In the genomic region with DNA sequence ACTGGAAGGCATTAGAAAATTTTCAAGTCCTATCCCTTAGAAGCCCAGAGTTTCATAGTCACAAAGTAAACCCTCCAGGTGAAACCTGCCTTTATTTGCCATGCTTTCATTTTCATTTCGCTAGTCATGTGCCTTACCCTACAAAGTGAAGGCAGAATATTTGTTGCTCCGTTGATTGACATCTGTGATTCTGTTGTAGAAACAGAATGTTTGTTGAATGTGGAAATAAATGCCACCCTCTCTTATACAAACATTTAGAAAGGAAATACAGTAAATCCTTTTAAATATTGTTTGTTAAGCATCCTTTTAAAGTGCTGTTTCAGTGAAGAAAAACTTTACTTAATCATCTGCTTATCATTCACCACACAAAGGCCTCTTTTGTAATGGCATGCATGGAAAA, we compare ENCODE assay signal across 15 cellular contexts. TPM values are rescaled to one million over a fixed set of nuclear protein-coding genes. Genes with fewer than 3 reads are reported as not detected.
DNase-seq lines count a peak whose midpoint lies in the region; ATAC-seq and TF ChIP-seq lines count a peak whose summit lies in the region.
"Had no signal": no experiment of that assay in that cellular context is flagged by ENCODE, and none has a peak within 500 bp of the region (broad histone marks: within the 10 kb centered on the region; RNA-seq: fewer than 3 reads in every experiment).

No MANE protein-coding gene starts in this region.

- H4K91ac ChIP-seq in neuronal stem cell (ENCODE audit: low read depth, low read length, poor library complexity): no peak overlapping the region

- no peaks in the 10 kb centered on the region for H3K9me2 ChIP-seq in Loucy (replicated peaks; ENCODE audit: low read depth, low read length)

- no peak overlapping the region for H3K9ac ChIP-seq in Loucy (ENCODE audit: low read depth, low read length, poor library complexity, severe bottlenecking)
- H3K9ac ChIP-seq in duodenal mucosa (ENCODE audit: low read depth in 1 of 2, low read length in 2 of 2): peak overlapping the region in 1 of 2 donors; percentile 59
- no peak overlapping the region for H3K9ac ChIP-seq in neuronal stem cell (ENCODE audit: low read depth, low read length, poor library complexity)

- TF ChIP-seq CTCF in Loucy (conservative IDR thresholded peaks at IDR 0.05; ENCODE audit: low read length): no peak
- no peak for TF ChIP-seq CTCF in prostate gland (IDR thresholded peaks at IDR 0.05)

- no peaks in the 10 kb centered on the region for H3K79me1 ChIP-seq in neuronal stem cell (ENCODE audit: low read depth, low read length)

- no peaks in the 10 kb centered on the region for H3K27me3 Mint-ChIP-seq in activated CD4-positive, alpha-beta T cell treated with anti-CD3 and anti-CD28 coated beads for 36 hours
- H3K27me3 Mint-ChIP-seq: brain had no signal

- H2BK120ac ChIP-seq in neuronal stem cell (ENCODE audit: low read depth, low read length): no peak overlapping the region

- H3K36me3 Mint-ChIP-seq in activated CD4-positive, alpha-beta T cell treated with anti-CD3 and anti-CD28 coated beads for 36 hours (ENCODE audit: low read depth): no peaks in the 10 kb centered on the region
- H3K36me3 Mint-ChIP-seq: brain had no signal

- H3K4me3 Mint-ChIP-seq in activated CD4-positive, alpha-beta T cell treated with anti-CD3 and anti-CD28 coated beads for 36 hours: no peak overlapping the region
- H3K4me3 Mint-ChIP-seq: brain, IgD-negative memory B cell had no signal

- no peaks in the 10 kb centered on the region for H3F3A ChIP-seq in Loucy (ENCODE audit: low read depth)

- H3K9me3 ChIP-seq in Loucy (ENCODE audit: insufficient read depth, low read depth, low read length): no peaks in the 10 kb centered on the region
- no peaks in the 10 kb centered on the region for H3K9me3 ChIP-seq in duodenal mucosa (ENCODE audit: control insufficient read depth in 1 of 2, low read length in 2 of 2)
- H3K9me3 ChIP-seq in prostate gland: no peaks in the 10 kb centered on the region
- no peaks in the 10 kb centered on the region for H3K9me3 ChIP-seq in neuronal stem cell (replicated peaks in 1 of 2; ENCODE audit: control insufficient read depth in 2 of 2, insufficient read depth in 1 of 2, low read depth in 1 of 2, low read length in 2 of 2)
- H3K9me3 ChIP-seq: thoracic aorta had no signal

- no peak overlapping the region for H2BK15ac ChIP-seq in neuronal stem cell (ENCODE audit: low read length)

- no peak overlapping the region for H3K23ac ChIP-seq in neuronal stem cell (ENCODE audit: low read depth, low read length, poor library complexity)

- peak overlapping the region; percentile 9; the same call in 1 of the 2 replicates for H2AFZ ChIP-seq in Loucy (ENCODE audit: low read length)
- no peak overlapping the region for H2AFZ ChIP-seq in neuronal stem cell (ENCODE audit: low read length)

- peak overlapping the region; percentile 11 for H3K4me2 ChIP-seq in Loucy (ENCODE audit: low read depth, low read length, poor library complexity, severe bottlenecking)
- H3K4me2 ChIP-seq in neuronal stem cell (ENCODE audit: insufficient read depth, low read length, poor library complexity, severe bottlenecking): no peak overlapping the region

- WGBS in prostate gland: 37% methylated on average over 2 of the region's 2 CpGs
- no CpG with 5 or more reads among the region's 2 CpGs for WGBS in neuronal stem cell (ENCODE audit: extremely low coverage in 2 of 2, insufficient read length in 2 of 2, insufficient replicate concordance in 1 of 2), 2 donors

- peaks cover 5% of the 10 kb centered on the region for H3K4me1 Mint-ChIP-seq in activated CD4-positive, alpha-beta T cell treated with anti-CD3 and anti-CD28 coated beads for 36 hours
- H3K4me1 Mint-ChIP-seq: brain had no signal

- no peak for TF ChIP-seq POLR2A in prostate gland (IDR thresholded peaks at IDR 0.05)

- no peak overlapping the region for H4K8ac ChIP-seq in neuronal stem cell (ENCODE audit: low read depth, low read length)

- CTCF ChIA-PET in activated CD4-positive, alpha-beta T cell treated with anti-CD3 and anti-CD28 coated beads for 36 hours (lab: Charles Lee): no interaction called here

- no peak overlapping the region for H2BK12ac ChIP-seq in neuronal stem cell (ENCODE audit: low read length)

- H3K27ac ChIP-seq in duodenal mucosa (ENCODE audit: low read depth, low read length): no peak overlapping the region
- H3K27ac ChIP-seq in prostate gland: peak overlapping the region; percentile 44 to 53
- no peak overlapping the region for H3K27ac ChIP-seq in neuronal stem cell (replicated peaks; ENCODE audit: low read length)
- H3K27ac ChIP-seq: thoracic aorta had no signal

- H3K18ac ChIP-seq in neuronal stem cell (ENCODE audit: low read length): no peak overlapping the region

- peak overlapping the region; percentile 39 for H3K27ac Mint-ChIP-seq in activated CD4-positive, alpha-beta T cell treated with anti-CD3 and anti-CD28 coated beads for 36 hours
- H3K27ac Mint-ChIP-seq: brain, IgD-negative memory B cell had no signal

- no peaks in the 10 kb centered on the region for H3K9me3 Mint-ChIP-seq in activated CD4-positive, alpha-beta T cell treated with anti-CD3 and anti-CD28 coated beads for 36 hours (ENCODE audit: low read depth)
- H3K9me3 Mint-ChIP-seq: brain, IgD-negative memory B cell had no signal

- no peaks in the 10 kb centered on the region for H3K79me2 ChIP-seq in Loucy (ENCODE audit: insufficient read depth, low read length)

- H2BK5ac ChIP-seq in neuronal stem cell (ENCODE audit: low read length): no peak overlapping the region

- H4K20me1 ChIP-seq in Loucy (ENCODE audit: insufficient read depth, low read length, poor library complexity, severe bottlenecking): no peaks in the 10 kb centered on the region

- no peak overlapping the region for H3K14ac ChIP-seq in neuronal stem cell (ENCODE audit: low read length)

- intact Hi-C loops in activated CD4-positive, alpha-beta T cell treated with anti-CD3 and anti-CD28 coated beads for 36 hours (cut with DNase I, micrococcal nuclease): loop anchor here in 1 of 2 experiments (10.0 kb wide), 1 partner anchor 397 kb away; no protein-coding TSS in a partner anchor
- intact Hi-C loops in prostate gland (cut with DNase I): no loop called here

- no peak for ATAC-seq in activated CD4-positive, alpha-beta T cell treated with anti-CD3 and anti-CD28 coated beads for 36 hours
- ATAC-seq: sciatic nerve had no signal

- no peak overlapping the region for H2AK5ac ChIP-seq in neuronal stem cell (ENCODE audit: low read depth, low read length)

- no peak for DNase-seq in activated CD4-positive, alpha-beta T cell treated with anti-CD3 and anti-CD28 coated beads for 36 hours
- no peak for DNase-seq in activated CD4-positive, alpha-beta T cell treated with anti-CD3 and anti-CD28 coated beads for 4 hours
- peak; percentile 33 for DNase-seq in prostate gland (ENCODE audit: low spot score)
- DNase-seq in HUDEP-2 (lab: John Stamatoyannopoulos, UW; ENCODE audit: unreplicated experiment in 76 of 76): no peak
- DNase-seq in DMS 273 treated with DMSO at 0.1 percent for 48 hours (lab: John Stamatoyannopoulos, UW): no peak
- DNase-seq in neuronal stem cell (ENCODE audit: low spot score): no peak
- DNase-seq: activated T-cell treated with anti-CD3 and anti-CD28 coated beads for 4 hours, DMS79, NCI-H2081 treated with DMSO at 0.1 percent for 48 hours had no signal

- H3K4ac ChIP-seq in neuronal stem cell (ENCODE audit: low read length): no peak overlapping the region

- peaks cover 7% of the 10 kb centered on the region for H3K4me1 ChIP-seq in Loucy (ENCODE audit: insufficient read depth, low read length, poor library complexity, severe bottlenecking)
- peaks cover 11 to 21% of the 10 kb centered on the region in 2 donors for H3K4me1 ChIP-seq in duodenal mucosa (ENCODE audit: control insufficient read depth in 1 of 2, insufficient read depth in 2 of 2, low read length in 2 of 2)
- peaks cover 2% of the 10 kb centered on the region for H3K4me1 ChIP-seq in prostate gland (replicated peaks)
- H3K4me1 ChIP-seq in neuronal stem cell (ENCODE audit: control insufficient read depth in 2 of 2, insufficient read depth in 1 of 2, low read depth in 1 of 2, low read length in 2 of 2): no peaks in the 10 kb centered on the region

- H3K27me3 ChIP-seq in Loucy (ENCODE audit: insufficient read depth, low read length, poor library complexity, severe bottlenecking): no peaks in the 10 kb centered on the region
- no peaks in the 10 kb centered on the region for H3K27me3 ChIP-seq in duodenal mucosa (ENCODE audit: control insufficient read depth in 1 of 2, insufficient read depth in 2 of 2, low read length in 2 of 2)
- no peaks in the 10 kb centered on the region for H3K27me3 ChIP-seq in prostate gland (replicated peaks; ENCODE audit: insufficient read depth)
- no peaks in the 10 kb centered on the region for H3K27me3 ChIP-seq in neuronal stem cell (ENCODE audit: control insufficient read depth in 3 of 3, insufficient read depth in 3 of 3, low read depth in 1 of 3, low read length in 3 of 3)

- H3K36me3 ChIP-seq in Loucy (ENCODE audit: insufficient read depth, low read length): no peaks in the 10 kb centered on the region
- no peaks in the 10 kb centered on the region for H3K36me3 ChIP-seq in duodenal mucosa (ENCODE audit: control insufficient read depth in 1 of 2, insufficient read depth in 2 of 2, low read length in 2 of 2)
- no peaks in the 10 kb centered on the region for H3K36me3 ChIP-seq in prostate gland
- no peaks in the 10 kb centered on the region for H3K36me3 ChIP-seq in neuronal stem cell (replicated peaks in 1 of 2; ENCODE audit: control insufficient read depth in 2 of 2, insufficient read depth in 2 of 2, low read length in 2 of 2)
- H3K36me3 ChIP-seq: thoracic aorta had no signal

- POLR2A ChIA-PET in activated CD4-positive, alpha-beta T cell treated with anti-CD3 and anti-CD28 coated beads for 36 hours (lab: Charles Lee): no interaction called here

- H3K4me3 ChIP-seq in Loucy (ENCODE audit: low read length, poor library complexity, severe bottlenecking): no peak overlapping the region
- peak overlapping the region; percentile 42 to 57 for H3K4me3 ChIP-seq in duodenal mucosa (ENCODE audit: low read depth in 1 of 2, low read length in 2 of 2)
- H3K4me3 ChIP-seq in prostate gland: no peak overlapping the region
- no peak overlapping the region for H3K4me3 ChIP-seq in neuronal stem cell (ENCODE audit: low read length in 2 of 2)
- H3K4me3 ChIP-seq: thoracic aorta had no signal

RNA-seq across cellular contexts. Expression of gene CAST, which starts 34.4 kb away (rescaled TPM):
- total RNA-seq in activated CD4-positive, alpha-beta T cell treated with anti-CD3 and anti-CD28 coated beads for 36 hours: 100 to 1,000 TPM; 136 to 211 TPM
- 100 to 1,000 TPM; 251 to 256 TPM for total RNA-seq in prostate gland
- polyA plus RNA-seq in neuronal stem cell (2013, experiment 1 of 2): 46.2 TPM
- 48.1 TPM for polyA plus RNA-seq in neuronal stem cell (2013, experiment 2 of 2)

Comparison
In these comparisons a context has a peak if more than half of its experiments do, and no peak if none do; other contexts are left out.
1. H3K4me3 ChIP-seq: peak in duodenal mucosa (2 of 2); none in Loucy (single experiment), prostate gland (0 of 2) and neuronal stem cell (0 of 2).
2. H3K27ac ChIP-seq: peak in prostate gland (2 of 2); none in duodenal mucosa (single experiment) and neuronal stem cell (single experiment).